Comparison of ENCODE assay signal across 8 cellular contexts in genomic region chr17:2853111-2853721, GRCh38. TPM values are rescaled to one million over a fixed set of nuclear protein-coding genes. Genes with fewer than 3 reads are reported as not detected.
A peak's percentile ranks its signal among the peaks of the same experiment; 100 is the strongest.
DNase-seq lines count a peak whose midpoint lies in the region; ATAC-seq, FAIRE-seq and TF ChIP-seq lines count a peak whose summit lies in the region.

No MANE protein-coding gene starts in this region.

- H3K4me1 Mint-ChIP-seq in central memory CD8-positive, alpha-beta T cell: peaks cover 61% of the 10 kb centered on the region
- H3K4me1 Mint-ChIP-seq in stimulated activated memory B cell treated with anti-CD40 and anti-IgM and Interleukin-4, amounts not matched to agents 10 μg/mL and 1 μg/mL and 100 μg/mL, for 72 hours: peaks cover 29% of the 10 kb centered on the region

- intact Hi-C loops in left colon (cut with DNase I, micrococcal nuclease): no loop called here

- ATAC-seq in central memory CD8-positive, alpha-beta T cell (replicated peaks; ENCODE audit: extremely low read depth, poor library complexity, severe bottlenecking): peak; percentile 42
- peak; percentile 71 for ATAC-seq in left colon
- peak; percentile 22 for ATAC-seq in stimulated activated memory B cell treated with anti-CD40 and anti-IgM and Interleukin-4, amounts not matched to agents 10 μg/mL and 1 μg/mL and 100 μg/mL, for 72 hours

- TF ChIP-seq POLR2A in H54 (IDR thresholded peaks at IDR 0.05; ENCODE audit: low read depth, low read length): peak; percentile 24; the same call in 1 of the 2 replicates

- H3K4me3 Mint-ChIP-seq in central memory CD8-positive, alpha-beta T cell: peak overlapping the region; percentile 62
- peak overlapping the region; percentile 67 for H3K4me3 Mint-ChIP-seq in stimulated activated memory B cell treated with anti-CD40 and anti-IgM and Interleukin-4, amounts not matched to agents 10 μg/mL and 1 μg/mL and 100 μg/mL, for 72 hours

- peak; percentile 89 for DNase-seq in H54 (ENCODE audit: insufficient read length, low spot score)
- DNase-seq in T1000 (lab: John Stamatoyannopoulos, UW): peak; percentile 35
- no peak for DNase-seq in central memory CD8-positive, alpha-beta T cell (ENCODE audit: low spot score in 2 of 2)
- DNase-seq in left colon: peak; percentile 53 to 60
- DNase-seq in GOT3 (lab: John Stamatoyannopoulos, UW): no peak
- DNase-seq in SKM-1 treated with dmso at 0.1 percent for 144 hours (lab: John Stamatoyannopoulos, UW; ENCODE audit: unreplicated experiment): no peak
- no peak for DNase-seq in NAMALWA (ENCODE audit: low spot score)

- H3K27ac Mint-ChIP-seq in central memory CD8-positive, alpha-beta T cell (ENCODE audit: low read depth): no peak overlapping the region
- H3K27ac Mint-ChIP-seq in stimulated activated memory B cell treated with anti-CD40 and anti-IgM and Interleukin-4, amounts not matched to agents 10 μg/mL and 1 μg/mL and 100 μg/mL, for 72 hours: no peak overlapping the region

- FAIRE-seq in H54 (lab: Jason Lieb, UNC): no peak

- H3K27me3 Mint-ChIP-seq in central memory CD8-positive, alpha-beta T cell: no peaks in the 10 kb centered on the region
- H3K27me3 Mint-ChIP-seq in stimulated activated memory B cell treated with anti-CD40 and anti-IgM and Interleukin-4, amounts not matched to agents 10 μg/mL and 1 μg/mL and 100 μg/mL, for 72 hours: peaks cover 69% of the 10 kb centered on the region

- no peaks in the 10 kb centered on the region for H3K9me3 Mint-ChIP-seq in central memory CD8-positive, alpha-beta T cell
- H3K9me3 Mint-ChIP-seq in stimulated activated memory B cell treated with anti-CD40 and anti-IgM and Interleukin-4, amounts not matched to agents 10 μg/mL and 1 μg/mL and 100 μg/mL, for 72 hours: no peaks in the 10 kb centered on the region

- H3K36me3 Mint-ChIP-seq in central memory CD8-positive, alpha-beta T cell (ENCODE audit: insufficient read depth): peaks cover 12% of the 10 kb centered on the region
- H3K36me3 Mint-ChIP-seq in stimulated activated memory B cell treated with anti-CD40 and anti-IgM and Interleukin-4, amounts not matched to agents 10 μg/mL and 1 μg/mL and 100 μg/mL, for 72 hours: peaks cover 11% of the 10 kb centered on the region

RNA-seq across cellular contexts. Expression of gene RAP1GAP2, which starts 57.0 kb away (rescaled TPM):
- 10 to 100 TPM; 40.8 to 55.2 TPM for total RNA-seq in left colon

Comparison
In these comparisons a context has a peak if more than half of its experiments do, and no peak if none do; other contexts are left out.
1. DNase-seq: peak in H54 (single experiment), T1000 (single experiment) and left colon (2 of 2); none in central memory CD8-positive, alpha-beta T cell (0 of 2), GOT3 (single experiment), SKM-1 treated with dmso at 0.1 percent for 144 hours (single experiment) and NAMALWA (single experiment).
2. Peak in every context shown above with its lines, with median percentiles within 50 percentile points of each other: ATAC-seq.